Comparison of ENCODE assay signal across 9 cellular contexts in the genomic region with DNA sequence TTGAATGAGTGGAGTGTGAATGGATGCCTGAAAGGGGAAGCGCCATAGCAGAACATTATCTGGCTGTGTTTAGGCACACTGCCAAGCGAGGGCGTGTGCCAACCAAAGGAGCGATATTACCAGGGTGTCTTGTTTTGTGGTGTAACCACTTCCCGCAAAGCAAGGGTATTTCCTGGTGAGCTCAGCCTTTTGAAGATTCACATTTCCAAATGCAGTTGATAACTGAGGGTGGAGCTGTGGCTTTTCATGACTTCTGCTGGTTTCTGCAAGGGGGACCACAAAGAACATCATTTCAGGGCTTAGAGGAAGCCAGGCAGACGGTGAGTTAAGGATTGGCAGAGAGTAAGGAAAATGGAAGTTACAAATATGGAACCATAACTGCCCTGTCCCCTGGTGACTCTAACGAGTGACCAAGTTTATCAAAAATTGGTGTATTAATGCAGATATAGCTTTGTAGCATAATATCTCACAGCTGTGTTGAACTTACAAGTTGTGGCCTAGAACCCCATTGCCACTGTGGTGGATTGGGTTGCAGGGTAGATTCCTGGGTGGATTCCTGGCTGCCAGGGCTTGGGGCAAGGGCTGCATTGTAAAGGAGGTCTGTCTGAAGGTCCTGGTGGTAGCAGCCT.
DNase-seq lines count a peak whose midpoint lies in the region; ATAC-seq and TF ChIP-seq lines count a peak whose summit lies in the region.
"Had no signal": no experiment of that assay in that cellular context is flagged by ENCODE, and none has a peak within 500 bp of the region (broad histone marks: within the 10 kb centered on the region; RNA-seq: fewer than 3 reads in every experiment).

No MANE protein-coding gene starts in this region.

- peaks cover 28 to 33% of the 10 kb centered on the region in 2 donors for H3K27me3 Mint-ChIP-seq in natural killer cell (ENCODE audit: low read depth in 2 of 2)

- intact Hi-C loops in HCT116 (cut with micrococcal nuclease) = no loop called here
- intact Hi-C loops in natural killer cell (cut with micrococcal nuclease) = loop anchor here (2.0 to 10.0 kb wide), 4 partner anchors 19 to 351 kb away; no protein-coding TSS in a partner anchor

- WGBS in tibial nerve, 2 donors = 63 to 69% methylated on average over 7 of the region's 7 CpGs

- no peaks in the 10 kb centered on the region for H3K9me2 ChIP-seq in HCT116 (ENCODE audit: insufficient read depth)

- H3K4me3 Mint-ChIP-seq in natural killer cell = peak overlapping the region; percentile 86

- DNase-seq in DMS153 treated with DMSO at 0.1 percent for 48 hours (lab: John Stamatoyannopoulos, UW; ENCODE audit: unreplicated experiment) (peak; percentile 83), HCT116 (ENCODE audit: low read depth, low spot score) (peak; percentile 93), NCI-H2107 (lab: John Stamatoyannopoulos, UW) (peak; percentile 53), coronary artery (ENCODE audit: low spot score) (peak; percentile 60), natural killer cell (peak; percentile 73), tibial nerve (ENCODE audit: low spot score in 2 of 2) (peak; percentile 28 to 64), NCI-H187 (lab: John Stamatoyannopoulos, UW) (no peak)
- DNase-seq in activated CD4-positive, alpha-beta T cell treated with anti-CD3 and anti-CD28 coated beads for 48 hours = peak; percentile 84

- H3K4me2 ChIP-seq in HCT116 (ENCODE audit: low read length) = peak overlapping the region; percentile 80

- H3K4me1 ChIP-seq in HCT116 (ENCODE audit: control insufficient read depth in 1 of 2, insufficient read depth in 2 of 2, low read length in 2 of 2) (peaks cover 32 to 39% of the 10 kb centered on the region in 2 experiments), tibial nerve (peaks cover 0 to 45% (median 14%) of the 10 kb centered on the region in 4 donors)

- H3K9me3 ChIP-seq in HCT116 (ENCODE audit: control insufficient read depth in 1 of 2, insufficient read depth in 1 of 2, low read depth in 1 of 2, low read length in 2 of 2) (no peaks in the 10 kb centered on the region), tibial nerve (peaks cover 0 to 5% (median 0%) of the 10 kb centered on the region in 4 donors)
- H3K9me3 ChIP-seq: thyroid gland had no signal

- H3K36me3 Mint-ChIP-seq in natural killer cell = peaks cover 18% of the 10 kb centered on the region

- H3K27ac ChIP-seq in HCT116 (ENCODE audit: low read depth, low read length) (peak overlapping the region; percentile 33; the same call in 1 of the 2 replicates), coronary artery (no peak overlapping the region), tibial nerve (no peak overlapping the region)
- H3K27ac ChIP-seq: thyroid gland had no signal

- H3K27ac Mint-ChIP-seq in natural killer cell = peak overlapping the region; percentile 89 to 93

- no peak for TF ChIP-seq POLR2A in HCT116 (IDR thresholded peaks at IDR 0.05; ENCODE audit: borderline replicate concordance, extremely low read depth, insufficient read depth, insufficient read length)
- TF ChIP-seq POLR2A in tibial nerve (IDR thresholded peaks at IDR 0.05) = no peak

- POLR2A ChIA-PET in HCT116 (lab: Charles Lee) = no interaction called here

- H3K4me1 Mint-ChIP-seq in natural killer cell = peaks cover 91 to 95% of the 10 kb centered on the region in 2 donors

- TF ChIP-seq CTCF in HCT116 (IDR thresholded peaks at IDR 0.05 in 2 of 3, conservative IDR thresholded peaks at IDR 0.05 in 1 of 3; ENCODE audit: borderline replicate concordance in 1 of 3, insufficient read depth in 1 of 3, low read depth in 2 of 3, low read length in 2 of 3) (no peak; a peak in 1 of 6 replicates), coronary artery (IDR thresholded peaks at IDR 0.05) (no peak), natural killer cell (IDR thresholded peaks at IDR 0.05) (no peak), tibial nerve (IDR thresholded peaks at IDR 0.05) (no peak)

- H3K4me3 ChIP-seq in HCT116 (replicated peaks in 1 of 2; ENCODE audit: low read depth in 1 of 2, low read length in 2 of 2) (peak overlapping the region in 1 of 2 experiments; percentile 45; a peak in 2 of 4 replicates), coronary artery (no peak overlapping the region), tibial nerve (no peak overlapping the region)
- H3K4me3 ChIP-seq: thyroid gland had no signal

- H4K20me1 ChIP-seq in HCT116 (ENCODE audit: insufficient read depth) = no peaks in the 10 kb centered on the region

- peak overlapping the region; percentile 19 for H3K9ac ChIP-seq in HCT116 (ENCODE audit: low read length)

- no peak overlapping the region for H2AFZ ChIP-seq in HCT116 (ENCODE audit: low read depth, low read length, poor library complexity, severe bottlenecking)

- no peaks in the 10 kb centered on the region for H3K9me3 Mint-ChIP-seq in natural killer cell

- ATAC-seq in HCT116 (peak; percentile 82), natural killer cell (peak; percentile 58 to 80 (median 78))

- RAD21 ChIA-PET in HCT116 (lab: Charles Lee; ENCODE audit: low non-redundant PET in 1 of 2, low total read pairs in 2 of 2, uncharacterized antibody in 2 of 2, unreplicated experiment in 2 of 2) = no interaction called here

- peak; percentile 66 for TF ChIP-seq RAD21 in HCT116 (IDR thresholded peaks at IDR 0.05; ENCODE audit: low read depth)

- peak in 1 of 2 donors; percentile 71 for TF ChIP-seq EP300 in tibial nerve (IDR thresholded peaks at IDR 0.05)

- peaks cover 7% of the 10 kb centered on the region; the same call in 1 of the 2 replicates for H3K27me3 ChIP-seq in HCT116 (ENCODE audit: insufficient read depth, low read length)
- no peaks in the 10 kb centered on the region for H3K27me3 ChIP-seq in tibial nerve
- H3K27me3 ChIP-seq: thyroid gland had no signal

- H3K79me2 ChIP-seq in HCT116 (ENCODE audit: insufficient read depth, low read length) = no peaks in the 10 kb centered on the region

- no TSS peak for BruUV-seq in HCT116 (replicated peaks; lab: Mats Ljungman, UMichigan)

- CTCF ChIA-PET in HCT116 (lab: Charles Lee) = interaction anchor here (1.5 kb wide), 1 partner anchor 20 kb away, joined by 4 read pairs; no protein-coding TSS in a partner anchor

- no peaks in the 10 kb centered on the region for H3K36me3 ChIP-seq in HCT116 (ENCODE audit: control insufficient read depth in 1 of 2, insufficient read depth in 2 of 2, low read length in 2 of 2)
- H3K36me3 ChIP-seq in tibial nerve = no peaks in the 10 kb centered on the region
- H3K36me3 ChIP-seq: thyroid gland had no signal

TF ChIP-seq in HCT116, 20 proteins besides CTCF, POLR2A, EP300 and RAD21 (continues in another document):
- no peak for TF ChIP-seq ZFX (IDR thresholded peaks at IDR 0.05)
- peak; percentile 72; the same call in 1 of the 2 replicates for TF ChIP-seq SRF (IDR thresholded peaks at IDR 0.05; ENCODE audit: low read depth)
- peak; percentile 94 for TF ChIP-seq CEBPB (IDR thresholded peaks at IDR 0.05; ENCODE audit: low read depth)
- no peak for TF ChIP-seq EZH2 (IDR thresholded peaks at IDR 0.05)
- TF ChIP-seq, protein P1, sequence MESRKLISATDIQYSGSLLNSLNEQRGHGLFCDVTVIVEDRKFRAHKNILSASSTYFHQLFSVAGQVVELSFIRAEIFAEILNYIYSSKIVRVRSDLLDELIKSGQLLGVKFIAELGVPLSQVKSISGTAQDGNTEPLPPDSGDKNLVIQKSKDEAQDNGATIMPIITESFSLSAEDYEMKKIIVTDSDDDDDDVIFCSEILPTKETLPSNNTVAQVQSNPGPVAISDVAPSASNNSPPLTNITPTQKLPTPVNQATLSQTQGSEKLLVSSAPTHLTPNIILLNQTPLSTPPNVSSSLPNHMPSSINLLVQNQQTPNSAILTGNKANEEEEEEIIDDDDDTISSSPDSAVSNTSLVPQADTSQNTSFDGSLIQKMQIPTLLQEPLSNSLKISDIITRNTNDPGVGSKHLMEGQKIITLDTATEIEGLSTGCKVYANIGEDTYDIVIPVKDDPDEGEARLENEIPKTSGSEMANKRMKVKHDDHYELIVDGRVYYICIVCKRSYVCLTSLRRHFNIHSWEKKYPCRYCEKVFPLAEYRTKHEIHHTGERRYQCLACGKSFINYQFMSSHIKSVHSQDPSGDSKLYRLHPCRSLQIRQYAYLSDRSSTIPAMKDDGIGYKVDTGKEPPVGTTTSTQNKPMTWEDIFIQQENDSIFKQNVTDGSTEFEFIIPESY (IDR thresholded peaks at IDR 0.05; ENCODE audit: extremely low read depth, insufficient replicate concordance, low read length) = peak; percentile 70
- no peak; the same call in 1 of the 2 replicates for TF ChIP-seq ELF1 (IDR thresholded peaks at IDR 0.05; ENCODE audit: borderline replicate concordance, low read depth)
- peak; percentile 76 for TF ChIP-seq EGR1 (IDR thresholded peaks at IDR 0.05; ENCODE audit: low read depth)
- TF ChIP-seq FOSL1 (IDR thresholded peaks at IDR 0.05; ENCODE audit: low read depth) = peak; percentile 81
- peak; percentile 89; the same call in 1 of the 2 replicates for TF ChIP-seq CBX3 (IDR thresholded peaks at IDR 0.05; ENCODE audit: low read depth)
- TF ChIP-seq YY1 (IDR thresholded peaks at IDR 0.05; ENCODE audit: extremely low read depth, insufficient replicate concordance, low read depth, low read length) = no peak
- TF ChIP-seq, protein P2, sequence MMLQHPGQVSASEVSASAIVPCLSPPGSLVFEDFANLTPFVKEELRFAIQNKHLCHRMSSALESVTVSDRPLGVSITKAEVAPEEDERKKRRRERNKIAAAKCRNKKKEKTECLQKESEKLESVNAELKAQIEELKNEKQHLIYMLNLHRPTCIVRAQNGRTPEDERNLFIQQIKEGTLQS (IDR thresholded peaks at IDR 0.05) = 0 out of 2 replicates have a peak, but pooled peaks have one; percentile 38
- TF ChIP-seq EZH2phosphoT487 (IDR thresholded peaks at IDR 0.05; ENCODE audit: borderline replicate concordance) = no peak
- peak; percentile 89 for TF ChIP-seq SIN3A (IDR thresholded peaks at IDR 0.05; ENCODE audit: low read depth)
- TF ChIP-seq POLR2AphosphoS5 (IDR thresholded peaks at IDR 0.05; ENCODE audit: low read depth, low read length) = peak; percentile 84
- TF ChIP-seq TCF7L2 (IDR thresholded peaks at IDR 0.05; ENCODE audit: borderline replicate concordance, extremely low read depth, insufficient read depth, insufficient read length) = peak; percentile 88
- no peak for TF ChIP-seq ZNF274 (IDR thresholded peaks at IDR 0.05; ENCODE audit: low read depth, low read length)
- TF ChIP-seq SP1 (IDR thresholded peaks at IDR 0.05; ENCODE audit: low read depth) = peak; percentile 98
- TF ChIP-seq JUND (IDR thresholded peaks at IDR 0.05) = peak; percentile 92

Comparison
In these comparisons a context has a peak if more than half of its experiments do, and no peak if none do; other contexts are left out.
1. DNase-seq: peak in DMS153 treated with DMSO at 0.1 percent for 48 hours (single experiment), HCT116 (single experiment), NCI-H2107 (single experiment), activated CD4-positive, alpha-beta T cell treated with anti-CD3 and anti-CD28 coated beads for 48 hours (single experiment), coronary artery (single experiment), natural killer cell (single experiment) and tibial nerve (2 of 2); none in NCI-H187 (0 of 2).